In genomic region chr2:102166189-102166845, GRCh38 we compare ENCODE assay signal across 9 cellular contexts. TPM values are rescaled to one million over a fixed set of nuclear protein-coding genes. Genes with fewer than 3 reads are reported as not detected.
DNase-seq lines count a peak whose midpoint lies in the region; ATAC-seq and TF ChIP-seq lines count a peak whose summit lies in the region.
"Had no signal": no experiment of that assay in that cellular context is flagged by ENCODE, and none has a peak within 500 bp of the region (broad histone marks: within the 10 kb centered on the region; RNA-seq: fewer than 3 reads in every experiment).

No MANE protein-coding gene starts in this region.

- H3K79me2 ChIP-seq in ACC112 (ENCODE audit: control insufficient read depth, insufficient read depth, low read length, unreplicated experiment), result peaks cover 31% of the 10 kb centered on the region

- H3K4me3 ChIP-seq in ACC112 (ENCODE audit: low read depth, low read length) (peak overlapping the region; percentile 2; the same call in 1 of the 2 replicates), liver (ENCODE audit: low read depth in 1 of 3, low read length in 3 of 3) (no peak overlapping the region)

- WGBS in liver, result 19% methylated on average over 4 of the region's 4 CpGs

- TF ChIP-seq RAD21 in liver (IDR thresholded peaks at IDR 0.05), result peak; percentile 96

- DNase-seq in HT-29 (ENCODE audit: low spot score) (peak; percentile 76), cerebellar cortex (ENCODE audit: low spot score) (peak; percentile 16), NOMO-1 (lab: John Stamatoyannopoulos, UW; ENCODE audit: unreplicated experiment in 2 of 2) (no peak)
- no peak for DNase-seq in central memory CD4-positive, alpha-beta T cell
- DNase-seq: NCI-H2171 had no signal

- ATAC-seq in HG03196 (IDR thresholded peaks at IDR 0.05; ENCODE audit: unreplicated experiment), result no peak
- no peak for ATAC-seq in GM19035 (IDR thresholded peaks at IDR 0.05; ENCODE audit: unreplicated experiment)

- H3K27me3 ChIP-seq in ACC112 (ENCODE audit: insufficient read depth, low read length), result no peaks in the 10 kb centered on the region
- no peaks in the 10 kb centered on the region for H3K27me3 ChIP-seq in liver (ENCODE audit: control insufficient read depth in 4 of 4, insufficient read depth in 4 of 4, low read length in 3 of 4)

- TF ChIP-seq CTCF in liver (IDR thresholded peaks at IDR 0.05; ENCODE audit: low read depth, low read length, missing input control), result peak; percentile 66

- H3K36me3 ChIP-seq in ACC112 (ENCODE audit: insufficient read depth, low read length), result peaks cover 74% of the 10 kb centered on the region
- H3K36me3 ChIP-seq in liver (ENCODE audit: control insufficient read depth in 4 of 4, insufficient read depth in 3 of 4, low read depth in 1 of 4, low read length in 3 of 4), result peaks cover 2 to 25% (median 22%) of the 10 kb centered on the region in 4 donors

- H3K27ac ChIP-seq in ACC112 (ENCODE audit: low read depth, low read length) (peak overlapping the region; percentile 65), liver (ENCODE audit: low read depth in 1 of 2, low read length in 2 of 2) (peak overlapping the region; percentile 60 to 71)

- peaks cover 30% of the 10 kb centered on the region for H3K4me1 ChIP-seq in ACC112 (ENCODE audit: control insufficient read depth, insufficient read depth, low read length, unreplicated experiment)
- peaks cover 0 to 18% (median 7%) of the 10 kb centered on the region in 4 donors for H3K4me1 ChIP-seq in liver (ENCODE audit: control insufficient read depth in 4 of 4, insufficient read depth in 4 of 4, low read length in 3 of 4)

- no peak overlapping the region for H2AFZ ChIP-seq in ACC112 (ENCODE audit: low read length, unreplicated experiment)

- no peaks in the 10 kb centered on the region for H3K9me3 ChIP-seq in liver (ENCODE audit: control insufficient read depth in 4 of 4, low read length in 3 of 4)

- peak overlapping the region; percentile 46 to 58 for H3K9ac ChIP-seq in liver (ENCODE audit: low read depth in 1 of 2, low read length in 2 of 2)

TF ChIP-seq in liver, 16 proteins besides CTCF, POLR2A, EP300 and RAD21:
- TF ChIP-seq HNF4G (IDR thresholded peaks at IDR 0.05) (no peak), ATF3 (IDR thresholded peaks at IDR 0.05) (no peak), NR2F2 (IDR thresholded peaks at IDR 0.05) (no peak), YY1 (IDR thresholded peaks at IDR 0.05) (peak; percentile 39), FOXA2 (IDR thresholded peaks at IDR 0.05) (peak; percentile 41), FOXA1 (IDR thresholded peaks at IDR 0.05) (no peak), MAX (IDR thresholded peaks at IDR 0.05) (peak; percentile 21), EGR1 (IDR thresholded peaks at IDR 0.05; ENCODE audit: low read depth in 2 of 2) (no peak), HNF4A (conservative IDR thresholded peaks at IDR 0.05) (peak in 1 of 2 donors; percentile 34), JUND (IDR thresholded peaks at IDR 0.05) (peak in 1 of 2 donors; percentile 55), GABPA (IDR thresholded peaks at IDR 0.05 in 1 of 2, conservative IDR thresholded peaks at IDR 0.05 in 1 of 2) (no peak)

RNA-seq across cellular contexts. Expression of gene IL1RL2, which starts 20.5 kb away (rescaled TPM):
- total RNA-seq in HT-29 (2014; rRNA removed; shearing (Covaris generic)), result 2.4 and 3.8 TPM in 2 replicates
- total RNA-seq in liver, result 1 to 10 TPM in 1 of 2 donors, under 1 TPM in 1; 0.98 to 1.3 TPM
- polyA plus RNA-seq in liver, result 1 to 10 TPM; 1.3 to 2.0 TPM

RNA-seq across cellular contexts. Expression of gene IL1R1, which starts 23.8 kb away (rescaled TPM):
- total RNA-seq in HT-29 (2014; rRNA removed; shearing (Covaris generic)), result 0.31 and 0.61 TPM in 2 replicates
- total RNA-seq in liver, result 10 to 100 TPM; 20.7 to 49.3 TPM
- polyA plus RNA-seq in liver, result 10 to 100 TPM; 14.0 to 38.2 TPM

Comparison
In these comparisons a context has a peak if more than half of its experiments do, and no peak if none do; other contexts are left out.
1. DNase-seq: peak in HT-29 (single experiment) and cerebellar cortex (single experiment); none in NOMO-1 (0 of 2) and central memory CD4-positive, alpha-beta T cell (single experiment).
2. RNA of gene IL1R1, which starts 23.8 kb away (total RNA-seq): 20.7 to 49.3 TPM in liver; 0.31 to 0.61 TPM in HT-29; every median in the first group is over 10 times any median in the second.